8 cellular contexts compared by ENCODE assay signal in the genomic region with DNA sequence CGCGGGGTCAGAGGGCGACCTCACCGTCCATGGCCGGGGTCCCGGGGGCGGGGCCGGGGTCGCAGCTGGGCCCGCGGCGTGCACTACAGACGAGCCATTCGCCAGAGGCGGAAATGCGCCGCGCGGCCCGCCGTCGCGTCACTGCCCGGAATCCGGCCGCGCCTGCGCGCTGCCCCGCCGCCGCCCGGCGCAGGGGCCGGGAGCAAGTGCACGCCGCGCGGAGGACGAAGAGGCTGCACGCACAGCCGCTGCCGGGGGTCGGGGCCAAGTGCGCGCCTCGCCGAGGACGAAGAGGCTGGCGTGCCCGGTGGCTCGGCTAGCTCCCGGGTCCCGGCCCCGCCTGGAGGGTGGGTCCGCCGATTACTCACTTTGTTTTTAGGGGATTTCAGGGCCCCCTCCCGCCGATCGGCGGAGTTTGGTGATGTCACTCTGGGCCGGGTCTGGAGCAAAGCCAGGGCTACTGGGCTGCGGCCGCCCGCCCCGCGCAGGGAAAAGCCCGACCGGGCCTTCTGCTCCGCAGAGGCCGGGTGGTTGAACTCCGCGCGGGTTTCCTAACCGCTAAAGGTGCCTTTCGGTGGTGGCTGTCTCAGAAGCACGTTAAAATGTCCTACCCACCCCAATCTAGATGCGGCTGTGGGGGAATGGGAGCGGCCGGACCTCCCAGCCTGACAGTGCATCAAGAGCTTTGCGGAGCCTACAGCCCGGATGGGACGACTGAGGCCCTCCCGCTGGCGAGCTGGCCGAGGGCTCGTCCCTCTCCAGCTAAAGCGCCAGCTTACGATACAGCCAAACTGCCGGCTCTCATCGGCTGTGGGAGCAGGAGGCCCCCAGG. TPM values are rescaled to one million over a fixed set of nuclear protein-coding genes. Genes with fewer than 3 reads are reported as not detected.
DNase-seq lines count a peak whose midpoint lies in the region; ATAC-seq, FAIRE-seq and TF ChIP-seq lines count a peak whose summit lies in the region.

A gene (minus strand): TSS at position 115 of the 832 bp plus-strand sequence. CDS start 84 bp downstream, at position 31.

- no peaks in the 10 kb centered on the region for H3K9me2 ChIP-seq in Loucy (replicated peaks; ENCODE audit: low read depth, low read length)

- DNase-seq in H54 (ENCODE audit: insufficient read length, low spot score) (peak; percentile 87), SK-N-DZ (ENCODE audit: low spot score) (peak; percentile 85), occipital lobe (lab: John Stamatoyannopoulos, UW) (peak; percentile 86), suprapubic skin (ENCODE audit: low spot score in 2 of 2) (peak; percentile 96 to 97)
- peak; percentile 95 for DNase-seq in activated naive CD4-positive, alpha-beta T cell treated with anti-CD3 and anti-CD28 coated beads for 36 hours

- intact Hi-C loops in activated naive CD4-positive, alpha-beta T cell treated with anti-CD3 and anti-CD28 coated beads for 36 hours (cut with micrococcal nuclease) = loop anchor here (1.0 kb wide), 6 partner anchors 11 to 604 kb away; a partner anchor contains a TSS

- no CpG with 5 or more reads among the region's 91 CpGs for WGBS in gastroesophageal sphincter (ENCODE audit: low coverage in 1 of 2), 2 donors
- under 1% methylated on average over 50 of the region's 91 CpGs for WGBS in suprapubic skin

- FAIRE-seq in G401.6 (lab: Jason Lieb, UNC) (peak; percentile 47), H54 (lab: Jason Lieb, UNC) (no peak)

- TF ChIP-seq CTCF in Loucy (conservative IDR thresholded peaks at IDR 0.05; ENCODE audit: low read length) = no peak
- TF ChIP-seq CTCF in gastroesophageal sphincter (IDR thresholded peaks at IDR 0.05) = peak in 2 of 4 experiments; percentile 46 to 59
- no peak for TF ChIP-seq CTCF in suprapubic skin (IDR thresholded peaks at IDR 0.05)

- H3K9me3 ChIP-seq in Loucy (ENCODE audit: insufficient read depth, low read depth, low read length) (no peaks in the 10 kb centered on the region), gastroesophageal sphincter (no peaks in the 10 kb centered on the region), suprapubic skin (no peaks in the 10 kb centered on the region)

- no peaks in the 10 kb centered on the region for H3K9me3 Mint-ChIP-seq in activated naive CD4-positive, alpha-beta T cell treated with anti-CD3 and anti-CD28 coated beads for 36 hours

- H3K27me3 ChIP-seq in Loucy (ENCODE audit: insufficient read depth, low read length, poor library complexity, severe bottlenecking) (no peaks in the 10 kb centered on the region), gastroesophageal sphincter (no peaks in the 10 kb centered on the region), suprapubic skin (no peaks in the 10 kb centered on the region)

- H3K9ac ChIP-seq in Loucy (ENCODE audit: low read depth, low read length, poor library complexity, severe bottlenecking) = peak within 1 kb of the TSS; percentile 92

- TF ChIP-seq EP300 in gastroesophageal sphincter (IDR thresholded peaks at IDR 0.05) = no peak
- no peak for TF ChIP-seq EP300 in suprapubic skin (IDR thresholded peaks at IDR 0.05)

- H2AFZ ChIP-seq in Loucy (ENCODE audit: low read length) = peak within 1 kb of the TSS; percentile 76

- H3K36me3 ChIP-seq in Loucy (ENCODE audit: insufficient read depth, low read length) = peaks cover 20% of the 10 kb centered on the region; the same call in 1 of the 2 replicates
- H3K36me3 ChIP-seq in gastroesophageal sphincter = peaks cover 0 to 37% of the 10 kb centered on the region in 2 donors
- H3K36me3 ChIP-seq in suprapubic skin = peaks cover 37% of the 10 kb centered on the region

- H3K36me3 Mint-ChIP-seq in activated naive CD4-positive, alpha-beta T cell treated with anti-CD3 and anti-CD28 coated beads for 36 hours (ENCODE audit: low read depth) = peaks cover 24% of the 10 kb centered on the region

- 0 out of 2 replicates have a peak, but pooled peaks cover 7% of the 10 kb centered on the region for H3F3A ChIP-seq in Loucy (ENCODE audit: low read depth)

- H3K4me1 ChIP-seq in Loucy (ENCODE audit: insufficient read depth, low read length, poor library complexity, severe bottlenecking) = peaks cover 17% of the 10 kb centered on the region
- H3K4me1 ChIP-seq in gastroesophageal sphincter = peaks cover 9 to 48% (median 18%) of the 10 kb centered on the region in 3 donors
- H3K4me1 ChIP-seq in suprapubic skin = peaks cover 42% of the 10 kb centered on the region

- H3K4me1 Mint-ChIP-seq in activated naive CD4-positive, alpha-beta T cell treated with anti-CD3 and anti-CD28 coated beads for 36 hours (ENCODE audit: low read depth) = peaks cover 37% of the 10 kb centered on the region

- H3K27ac ChIP-seq in gastroesophageal sphincter (peak within 1 kb of the TSS; percentile 86 to 100 (median 98)), suprapubic skin (peak within 1 kb of the TSS; percentile 94)

- peak within 1 kb of the TSS; percentile 99 for H3K4me2 ChIP-seq in Loucy (ENCODE audit: low read depth, low read length, poor library complexity, severe bottlenecking)

- CTCF ChIA-PET in activated naive CD4-positive, alpha-beta T cell treated with anti-CD3 and anti-CD28 coated beads for 36 hours (lab: Charles Lee) = interaction anchor here (0.8 to 1.0 kb wide), 3 partner anchors 8 to 122 kb away, joined by 3 read pairs; no protein-coding TSS in a partner anchor

- TF ChIP-seq POLR2A in H54 (IDR thresholded peaks at IDR 0.05; ENCODE audit: low read depth, low read length) (peak; percentile 69), gastroesophageal sphincter (IDR thresholded peaks at IDR 0.05) (peak; percentile 82 to 87), suprapubic skin (IDR thresholded peaks at IDR 0.05) (peak; percentile 50 to 82)

- no peaks in the 10 kb centered on the region for H3K27me3 Mint-ChIP-seq in activated naive CD4-positive, alpha-beta T cell treated with anti-CD3 and anti-CD28 coated beads for 36 hours (ENCODE audit: low read depth)

- H3K4me3 Mint-ChIP-seq in activated naive CD4-positive, alpha-beta T cell treated with anti-CD3 and anti-CD28 coated beads for 36 hours = peak within 1 kb of the TSS; percentile 85

- peaks cover 35% of the 10 kb centered on the region for H3K79me2 ChIP-seq in Loucy (ENCODE audit: insufficient read depth, low read length)

- peak within 1 kb of the TSS; percentile 94 for H3K27ac Mint-ChIP-seq in activated naive CD4-positive, alpha-beta T cell treated with anti-CD3 and anti-CD28 coated beads for 36 hours

- H3K4me3 ChIP-seq in Loucy (ENCODE audit: low read length, poor library complexity, severe bottlenecking) (peak within 1 kb of the TSS; percentile 98), gastroesophageal sphincter (peak within 1 kb of the TSS; percentile 80 to 87), suprapubic skin (peak within 1 kb of the TSS; percentile 94)

- peaks cover 29% of the 10 kb centered on the region for H4K20me1 ChIP-seq in Loucy (ENCODE audit: insufficient read depth, low read length, poor library complexity, severe bottlenecking)

- ATAC-seq in gastroesophageal sphincter = peak; percentile 91

RNA-seq across cellular contexts. Expression of the gene that starts here (rescaled TPM):
- polyA plus RNA-seq in SK-N-DZ (2014; cell fraction: cytosol; rRNA removed) = 23.5 and 37.3 TPM in 2 replicates
- 61.4 and 69.4 TPM in 2 replicates for polyA plus RNA-seq in SK-N-DZ (2014; cell fraction: nucleus; rRNA removed)
- total RNA-seq in activated naive CD4-positive, alpha-beta T cell treated with anti-CD3 and anti-CD28 coated beads for 36 hours = 10 to 100 TPM; 66.9 to 68.5 TPM
- 10 to 100 TPM; 47.3 to 78.8 (median 63.9) TPM for total RNA-seq in gastroesophageal sphincter
- total RNA-seq in occipital lobe = 12.6 TPM
- total RNA-seq in suprapubic skin = 100 to 1,000 TPM in 2 of 4 donors, 10 to 100 TPM in 2; 71.7 to 111 (median 93.5) TPM

Comparison
In these comparisons a context has a peak if more than half of its experiments do, and no peak if none do; other contexts are left out.
1. Peak in every context shown above with its lines: DNase-seq, ATAC-seq, H3K4me3 ChIP-seq and H3K27ac ChIP-seq.